21 cellular contexts compared by ENCODE assay signal in genomic region chr13:79468819-79469218, GRCh38. TPM values are rescaled to one million over a fixed set of nuclear protein-coding genes. Genes with fewer than 3 reads are reported as not detected.
DNase-seq lines count a peak whose midpoint lies in the region; ATAC-seq lines count a peak whose summit lies in the region.
"Had no signal": no experiment of that assay in that cellular context is flagged by ENCODE, and none has a peak within 500 bp of the region (broad histone marks: within the 10 kb centered on the region; RNA-seq: fewer than 3 reads in every experiment).

No MANE protein-coding gene starts in this region.

- intact Hi-C loops in activated CD4-positive, alpha-beta T cell treated with anti-CD3 and anti-CD28 coated beads, Interleukin-2, amount 10 ng/mL, durations not matched to agents 24 days and 14 days (cut with micrococcal nuclease) = loop anchor here (1.0 kb wide), 1 partner anchor 12 kb away; the partner anchor contains the start of gene NDFIP2
- intact Hi-C loops in activated CD4-positive, alpha-beta T cell treated with anti-CD3 and anti-CD28 coated beads for 36 hours (cut with DNase I, micrococcal nuclease) = no loop called here

- CTCF ChIA-PET in activated CD4-positive, alpha-beta T cell treated with anti-CD3 and anti-CD28 coated beads for 36 hours (lab: Charles Lee) = interaction anchor here (0.6 to 1.4 kb wide), 3 partner anchors 10 to 17 kb away, joined by 3 to 4 read pairs (median 4); no protein-coding TSS in a partner anchor

- peaks cover 14% of the 10 kb centered on the region for H3K9me3 Mint-ChIP-seq in activated CD4-positive, alpha-beta T cell treated with anti-CD3 and anti-CD28 coated beads, Interleukin-2, amount 10 ng/mL, durations not matched to agents 24 days and 14 days
- H3K9me3 Mint-ChIP-seq in activated CD4-positive, alpha-beta T cell treated with anti-CD3 and anti-CD28 coated beads for 36 hours (ENCODE audit: low read depth) = no peaks in the 10 kb centered on the region
- H3K9me3 Mint-ChIP-seq in stimulated activated naive B cell treated with anti-CD40 and anti-IgM and Interleukin-4, amounts not matched to agents 10 μg/mL and 1 μg/mL and 100 μg/mL, for 72 hours = no peaks in the 10 kb centered on the region
- H3K9me3 Mint-ChIP-seq: natural killer cell treated with Interleukin-12 subunit alpha and Interleukin-12 subunit beta and Interleukin-15 and Interleukin-18, amount 100 ng/mL, for 72 hours; stimulated activated naive CD8-positive, alpha-beta T cell treated with anti-CD3 and anti-CD28 coated beads, Interleukin-15, Interleukin-2, amounts not matched to agents 100 ng/mL and 50 ng/mL, for 24 hours had no signal

- no peak for DNase-seq in activated CD4-positive, alpha-beta T cell treated with anti-CD3 and anti-CD28 coated beads, Interleukin-2, amount 10 ng/mL, durations not matched to agents 24 days and 14 days
- DNase-seq in activated CD4-positive, alpha-beta T cell treated with anti-CD3 and anti-CD28 coated beads for 36 hours = no peak
- no peak for DNase-seq in stimulated activated naive B cell treated with anti-CD40 and anti-IgM and Interleukin-4, amounts not matched to agents 10 μg/mL and 1 μg/mL and 100 μg/mL, for 72 hours
- DNase-seq in activated CD4-positive, alpha-beta T cell treated with anti-CD3 and anti-CD28 coated beads, Interleukin-2, amount 50 U/mL, for 1 hour = no peak
- DNase-seq in cerebellar cortex (ENCODE audit: low spot score) (no peak), NAMALWA (ENCODE audit: low spot score) (no peak)
- DNase-seq: activated naive CD4-positive, alpha-beta T cell treated with anti-CD3 and anti-CD28 coated beads, Interleukin-2, amount 50 U/mL, for 16 hours; Calu3; effector CD8-positive, alpha-beta T cell; esophagus squamous epithelium; left colon; NCI-H1417 treated with DMSO at 0.1 percent for 48 hours; NCI-H2171; NCI-H526 treated with DMSO at 0.1 percent for 48 hours; PC-9; trophoblast cell had no signal

- peaks cover 20% of the 10 kb centered on the region for H3K4me1 Mint-ChIP-seq in activated CD4-positive, alpha-beta T cell treated with anti-CD3 and anti-CD28 coated beads, Interleukin-2, amount 10 ng/mL, durations not matched to agents 24 days and 14 days
- peaks cover 13% of the 10 kb centered on the region for H3K4me1 Mint-ChIP-seq in activated CD4-positive, alpha-beta T cell treated with anti-CD3 and anti-CD28 coated beads for 36 hours
- peaks cover 3 to 10% of the 10 kb centered on the region in 2 donors for H3K4me1 Mint-ChIP-seq in stimulated activated naive B cell treated with anti-CD40 and anti-IgM and Interleukin-4, amounts not matched to agents 10 μg/mL and 1 μg/mL and 100 μg/mL, for 72 hours

- H3K27me3 Mint-ChIP-seq in activated CD4-positive, alpha-beta T cell treated with anti-CD3 and anti-CD28 coated beads, Interleukin-2, amount 10 ng/mL, durations not matched to agents 24 days and 14 days = no peaks in the 10 kb centered on the region
- no peaks in the 10 kb centered on the region for H3K27me3 Mint-ChIP-seq in activated CD4-positive, alpha-beta T cell treated with anti-CD3 and anti-CD28 coated beads for 36 hours
- peaks cover 22 to 24% of the 10 kb centered on the region in 2 donors for H3K27me3 Mint-ChIP-seq in stimulated activated naive B cell treated with anti-CD40 and anti-IgM and Interleukin-4, amounts not matched to agents 10 μg/mL and 1 μg/mL and 100 μg/mL, for 72 hours

- H3K4me3 Mint-ChIP-seq in activated CD4-positive, alpha-beta T cell treated with anti-CD3 and anti-CD28 coated beads, Interleukin-2, amount 10 ng/mL, durations not matched to agents 24 days and 14 days = no peak overlapping the region
- H3K4me3 Mint-ChIP-seq in activated CD4-positive, alpha-beta T cell treated with anti-CD3 and anti-CD28 coated beads for 36 hours = no peak overlapping the region
- no peak overlapping the region for H3K4me3 Mint-ChIP-seq in stimulated activated naive B cell treated with anti-CD40 and anti-IgM and Interleukin-4, amounts not matched to agents 10 μg/mL and 1 μg/mL and 100 μg/mL, for 72 hours
- H3K4me3 Mint-ChIP-seq: natural killer cell treated with Interleukin-12 subunit alpha and Interleukin-12 subunit beta and Interleukin-15 and Interleukin-18, amount 100 ng/mL, for 72 hours; stimulated activated naive CD8-positive, alpha-beta T cell treated with anti-CD3 and anti-CD28 coated beads, Interleukin-15, Interleukin-2, amounts not matched to agents 100 ng/mL and 50 ng/mL, for 24 hours; T-helper 1 cell treated with Interleukin-12 subunit alpha and Interleukin-12 subunit beta and Interleukin-4 antibody, amounts not matched to agents 30 μg/mL and 1 μg/mL, for 36 hours had no signal

- POLR2A ChIA-PET in activated CD4-positive, alpha-beta T cell treated with anti-CD3 and anti-CD28 coated beads for 36 hours (lab: Charles Lee) = interaction anchor here (1.3 kb wide), 1 partner anchor 12 kb away, joined by 3 read pairs; the partner anchor contains the start of gene NDFIP2

- H3K36me3 Mint-ChIP-seq in activated CD4-positive, alpha-beta T cell treated with anti-CD3 and anti-CD28 coated beads, Interleukin-2, amount 10 ng/mL, durations not matched to agents 24 days and 14 days (ENCODE audit: low read depth) = peaks cover 5% of the 10 kb centered on the region
- no peaks in the 10 kb centered on the region for H3K36me3 Mint-ChIP-seq in activated CD4-positive, alpha-beta T cell treated with anti-CD3 and anti-CD28 coated beads for 36 hours (ENCODE audit: low read depth)
- H3K36me3 Mint-ChIP-seq in stimulated activated naive B cell treated with anti-CD40 and anti-IgM and Interleukin-4, amounts not matched to agents 10 μg/mL and 1 μg/mL and 100 μg/mL, for 72 hours = peaks cover 0 to 2% of the 10 kb centered on the region in 2 donors

- H3K27ac Mint-ChIP-seq in activated CD4-positive, alpha-beta T cell treated with anti-CD3 and anti-CD28 coated beads, Interleukin-2, amount 10 ng/mL, durations not matched to agents 24 days and 14 days = peak overlapping the region; percentile 27
- H3K27ac Mint-ChIP-seq in activated CD4-positive, alpha-beta T cell treated with anti-CD3 and anti-CD28 coated beads for 36 hours = no peak overlapping the region
- H3K27ac Mint-ChIP-seq in stimulated activated naive B cell treated with anti-CD40 and anti-IgM and Interleukin-4, amounts not matched to agents 10 μg/mL and 1 μg/mL and 100 μg/mL, for 72 hours = no peak overlapping the region
- H3K27ac Mint-ChIP-seq: stimulated activated naive CD8-positive, alpha-beta T cell treated with anti-CD3 and anti-CD28 coated beads, Interleukin-15, Interleukin-2, amounts not matched to agents 100 ng/mL and 50 ng/mL, for 24 hours; T-helper 1 cell treated with Interleukin-12 subunit alpha and Interleukin-12 subunit beta and Interleukin-4 antibody, amounts not matched to agents 30 μg/mL and 1 μg/mL, for 36 hours had no signal

- no peak for ATAC-seq in activated CD4-positive, alpha-beta T cell treated with anti-CD3 and anti-CD28 coated beads for 36 hours
- ATAC-seq in GM21423 (IDR thresholded peaks at IDR 0.05; ENCODE audit: unreplicated experiment) (peak; percentile 68), HG03354 (IDR thresholded peaks at IDR 0.05; ENCODE audit: poor library complexity, severe bottlenecking, unreplicated experiment) (peak; percentile 61)
- peak; percentile 92 to 96 for ATAC-seq in stimulated activated naive B cell treated with anti-CD40 and anti-IgM and Interleukin-4, amounts not matched to agents 10 μg/mL and 1 μg/mL and 100 μg/mL, for 72 hours (replicated peaks)
- ATAC-seq: left colon; natural killer cell treated with Interleukin-12 subunit alpha and Interleukin-12 subunit beta and Interleukin-15 and Interleukin-18, amount 100 ng/mL, for 72 hours had no signal

RNA-seq across cellular contexts. Expression of gene NDFIP2, which starts 12.1 kb away (rescaled TPM):
- total RNA-seq in activated CD4-positive, alpha-beta T cell treated with anti-CD3 and anti-CD28 coated beads, Interleukin-2, amount 10 ng/mL, durations not matched to agents 24 days and 14 days = 258 and 272 TPM in 2 replicates
- 100 to 1,000 TPM; 160 to 205 TPM for total RNA-seq in activated CD4-positive, alpha-beta T cell treated with anti-CD3 and anti-CD28 coated beads for 36 hours
